ENCODE assay signal across 8 cellular contexts in the genomic region with DNA sequence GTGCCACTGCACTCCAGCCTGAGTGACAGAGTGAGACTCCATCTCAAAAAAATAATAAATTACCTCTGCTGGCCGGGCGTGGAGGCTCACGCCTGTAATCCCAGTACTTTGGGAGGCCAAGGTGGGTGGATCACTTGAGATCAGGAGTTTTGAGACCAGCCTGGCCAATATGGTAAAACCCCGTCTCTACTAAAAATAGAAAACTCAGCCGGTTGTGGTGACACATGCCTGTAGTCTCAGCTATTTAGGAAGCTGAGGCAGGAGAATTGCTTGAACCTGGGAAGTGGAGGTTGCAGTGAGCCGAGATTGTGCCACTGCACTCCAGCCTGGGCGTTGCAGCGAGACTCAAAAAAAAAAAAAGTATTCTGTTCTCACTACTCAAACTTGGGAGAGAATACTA. TPM values are rescaled to one million over a fixed set of nuclear protein-coding genes. Genes with fewer than 3 reads are reported as not detected.
DNase-seq lines count a peak whose midpoint lies in the region; ATAC-seq lines count a peak whose summit lies in the region.
"Not testable (repeated sequence)": the region's sequence is repeated elsewhere in the genome, so short reads cannot be mapped to it uniquely, and the experiment has no call there.

No MANE protein-coding gene starts in this region.

- not testable (repeated sequence) for H3K9me3 Mint-ChIP-seq in activated CD4-positive, alpha-beta memory T cell treated with anti-CD3 and anti-CD28 coated beads, Interleukin-2, amount 10 ng/mL, durations not matched to agents 7 days and 5 days; activated naive CD4-positive, alpha-beta T cell treated with anti-CD3 and anti-CD28 coated beads, Interleukin-2, amount 50 U/mL, for 24 hours; natural killer cell treated with Interleukin-12 subunit alpha and Interleukin-12 subunit beta and Interleukin-15 and Interleukin-18, amount 100 ng/mL, for 72 hours; stimulated activated naive CD8-positive, alpha-beta T cell treated with anti-CD3 and anti-CD28 coated beads, Interleukin-15, Interleukin-2, amounts not matched to agents 100 ng/mL and 50 ng/mL, for 24 hours

- H3K79me2 ChIP-seq in GM23248 (ENCODE audit: insufficient read depth) = not testable (repeated sequence)

- peaks cover 26% of the 10 kb centered on the region for H3K36me3 Mint-ChIP-seq in activated CD4-positive, alpha-beta memory T cell treated with anti-CD3 and anti-CD28 coated beads, Interleukin-2, amount 10 ng/mL, durations not matched to agents 7 days and 5 days (ENCODE audit: low read depth)
- H3K36me3 Mint-ChIP-seq in activated naive CD4-positive, alpha-beta T cell treated with anti-CD3 and anti-CD28 coated beads, Interleukin-2, amount 50 U/mL, for 24 hours = not testable (repeated sequence)
- H3K36me3 Mint-ChIP-seq in natural killer cell treated with Interleukin-12 subunit alpha and Interleukin-12 subunit beta and Interleukin-15 and Interleukin-18, amount 100 ng/mL, for 72 hours = peaks cover 14% of the 10 kb centered on the region
- H3K36me3 Mint-ChIP-seq in stimulated activated naive CD8-positive, alpha-beta T cell treated with anti-CD3 and anti-CD28 coated beads, Interleukin-15, Interleukin-2, amounts not matched to agents 100 ng/mL and 50 ng/mL, for 24 hours (ENCODE audit: low read depth) = peaks cover 31% of the 10 kb centered on the region

- not testable (repeated sequence) for H3K9ac ChIP-seq in GM23248; SK-N-MC (ENCODE audit: insufficient read length)

- peaks cover 16% of the 10 kb centered on the region for H3K4me1 Mint-ChIP-seq in activated CD4-positive, alpha-beta memory T cell treated with anti-CD3 and anti-CD28 coated beads, Interleukin-2, amount 10 ng/mL, durations not matched to agents 7 days and 5 days
- H3K4me1 Mint-ChIP-seq in activated naive CD4-positive, alpha-beta T cell treated with anti-CD3 and anti-CD28 coated beads, Interleukin-2, amount 50 U/mL, for 24 hours = peaks cover 12% of the 10 kb centered on the region
- not testable (repeated sequence) for H3K4me1 Mint-ChIP-seq in natural killer cell treated with Interleukin-12 subunit alpha and Interleukin-12 subunit beta and Interleukin-15 and Interleukin-18, amount 100 ng/mL, for 72 hours (ENCODE audit: low read depth in 2 of 2)
- peaks cover 33% of the 10 kb centered on the region for H3K4me1 Mint-ChIP-seq in stimulated activated naive CD8-positive, alpha-beta T cell treated with anti-CD3 and anti-CD28 coated beads, Interleukin-15, Interleukin-2, amounts not matched to agents 100 ng/mL and 50 ng/mL, for 24 hours (ENCODE audit: low read depth)

- DNase-seq in ELR (ENCODE audit: low read depth) = peak; percentile 20
- DNase-seq in GM23248; SK-N-MC (ENCODE audit: low read depth, low spot score); activated CD4-positive, alpha-beta memory T cell treated with anti-CD3 and anti-CD28 coated beads, Interleukin-2, amount 10 ng/mL, durations not matched to agents 7 days and 5 days; natural killer cell treated with Interleukin-12 subunit alpha and Interleukin-12 subunit beta and Interleukin-15 and Interleukin-18, amount 100 ng/mL, for 72 hours (ENCODE audit: low spot score): not testable (repeated sequence)

- in situ Hi-C loops in GM23248 (cut with MboI) = loop anchor here (25.0 kb wide), 1 partner anchor 157 kb away; no protein-coding TSS in a partner anchor

- not testable (repeated sequence) for H4K20me1 ChIP-seq in GM23248 (ENCODE audit: insufficient read depth)

- H3K27me3 ChIP-seq in GM23248 (replicated peaks; ENCODE audit: insufficient read depth) = not testable (repeated sequence)

- not testable (repeated sequence) for H3K9me3 ChIP-seq in GM23248 (ENCODE audit: low read depth); SK-N-MC (ENCODE audit: low read depth, low read length)

- H3K27ac ChIP-seq in GM23248 (peak overlapping the region; percentile 27), SK-N-MC (0 out of 2 replicates have a peak overlapping the region, but pooled peaks have one; percentile 42)

- 50 to 52% methylated on average over 8 of the region's 8 CpGs for WGBS in GM23248 (ENCODE audit: low coverage in 1 of 2, low lambda C conversion rate in 2 of 2, missing lambda C conversion rate in 2 of 2), 2 experiments

- not testable (repeated sequence) for H2AFZ ChIP-seq in GM23248

- H3K36me3 ChIP-seq in GM23248 (ENCODE audit: low read depth) (peaks cover 26% of the 10 kb centered on the region; the same call in 1 of the 2 replicates), SK-N-MC (ENCODE audit: insufficient read depth, low read length) (peaks cover 29% of the 10 kb centered on the region)

- peak overlapping the region; percentile 48 for H3K27ac Mint-ChIP-seq in activated CD4-positive, alpha-beta memory T cell treated with anti-CD3 and anti-CD28 coated beads, Interleukin-2, amount 10 ng/mL, durations not matched to agents 7 days and 5 days
- H3K27ac Mint-ChIP-seq in activated naive CD4-positive, alpha-beta T cell treated with anti-CD3 and anti-CD28 coated beads, Interleukin-2, amount 50 U/mL, for 24 hours = peak overlapping the region; percentile 92
- peak overlapping the region; percentile 27 to 55 for H3K27ac Mint-ChIP-seq in natural killer cell treated with Interleukin-12 subunit alpha and Interleukin-12 subunit beta and Interleukin-15 and Interleukin-18, amount 100 ng/mL, for 72 hours
- peak overlapping the region; percentile 89 for H3K27ac Mint-ChIP-seq in stimulated activated naive CD8-positive, alpha-beta T cell treated with anti-CD3 and anti-CD28 coated beads, Interleukin-15, Interleukin-2, amounts not matched to agents 100 ng/mL and 50 ng/mL, for 24 hours

- POLR2A ChIA-PET in activated CD4-positive, alpha-beta memory T cell treated with anti-CD3 and anti-CD28 coated beads, Interleukin-2, amount 10 ng/mL, durations not matched to agents 7 days and 5 days (lab: Charles Lee) = interaction anchor here (0.6 to 1.5 kb wide), 2 partner anchors 14 to 26 kb away, joined by 3 read pairs; no protein-coding TSS in a partner anchor

- H3K4me1 ChIP-seq in GM23248 (ENCODE audit: insufficient read depth) = not testable (repeated sequence)

- H3F3A ChIP-seq in GM23248 (ENCODE audit: insufficient read depth) = peaks cover 16% of the 10 kb centered on the region

- ATAC-seq in HG03442 (IDR thresholded peaks at IDR 0.05; ENCODE audit: unreplicated experiment) = peak; percentile 26
- ATAC-seq in natural killer cell treated with Interleukin-12 subunit alpha and Interleukin-12 subunit beta and Interleukin-15 and Interleukin-18, amount 100 ng/mL, for 72 hours = not testable (repeated sequence)

- not testable (repeated sequence) for H3K27me3 Mint-ChIP-seq in activated CD4-positive, alpha-beta memory T cell treated with anti-CD3 and anti-CD28 coated beads, Interleukin-2, amount 10 ng/mL, durations not matched to agents 7 days and 5 days; activated naive CD4-positive, alpha-beta T cell treated with anti-CD3 and anti-CD28 coated beads, Interleukin-2, amount 50 U/mL, for 24 hours; natural killer cell treated with Interleukin-12 subunit alpha and Interleukin-12 subunit beta and Interleukin-15 and Interleukin-18, amount 100 ng/mL, for 72 hours; stimulated activated naive CD8-positive, alpha-beta T cell treated with anti-CD3 and anti-CD28 coated beads, Interleukin-15, Interleukin-2, amounts not matched to agents 100 ng/mL and 50 ng/mL, for 24 hours

- CTCF ChIA-PET in activated CD4-positive, alpha-beta memory T cell treated with anti-CD3 and anti-CD28 coated beads, Interleukin-2, amount 10 ng/mL, durations not matched to agents 7 days and 5 days (lab: Charles Lee) = interaction anchor here (1.1 to 1.2 kb wide), 2 partner anchors 108 to 162 kb away, joined by 3 read pairs; no protein-coding TSS in a partner anchor

- not testable (repeated sequence) for H3K4me2 ChIP-seq in GM23248 (ENCODE audit: unreplicated experiment)

- H3K4me3 Mint-ChIP-seq in activated CD4-positive, alpha-beta memory T cell treated with anti-CD3 and anti-CD28 coated beads, Interleukin-2, amount 10 ng/mL, durations not matched to agents 7 days and 5 days; stimulated activated naive CD8-positive, alpha-beta T cell treated with anti-CD3 and anti-CD28 coated beads, Interleukin-15, Interleukin-2, amounts not matched to agents 100 ng/mL and 50 ng/mL, for 24 hours: not testable (repeated sequence)
- peak overlapping the region; percentile 40 for H3K4me3 Mint-ChIP-seq in activated naive CD4-positive, alpha-beta T cell treated with anti-CD3 and anti-CD28 coated beads, Interleukin-2, amount 50 U/mL, for 24 hours
- peak overlapping the region; percentile 42 for H3K4me3 Mint-ChIP-seq in natural killer cell treated with Interleukin-12 subunit alpha and Interleukin-12 subunit beta and Interleukin-15 and Interleukin-18, amount 100 ng/mL, for 72 hours

- not testable (repeated sequence) for H3K4me3 ChIP-seq in GM23248, SK-N-MC

- not testable (repeated sequence) for H3K9me2 ChIP-seq in GM23248 (ENCODE audit: insufficient read depth)

RNA-seq across cellular contexts. Expression of gene EIF2S3, which starts 25.5 kb away (rescaled TPM):
- total RNA-seq in GM23248 (2014; rRNA removed; shearing (Covaris generic)) = 163 and 190 TPM in 2 replicates
- 57.2 and 57.9 TPM in 2 replicates for polyA plus RNA-seq in GM23248 (2016; fragmentation: Nextera tagmentation; extraction: Ambion mirVana)
- total RNA-seq in activated CD4-positive, alpha-beta memory T cell treated with anti-CD3 and anti-CD28 coated beads, Interleukin-2, amount 10 ng/mL, durations not matched to agents 7 days and 5 days = 100 to 1,000 TPM; 172 to 179 TPM
- 100 to 1,000 TPM; 174 to 194 TPM for total RNA-seq in natural killer cell treated with Interleukin-12 subunit alpha and Interleukin-12 subunit beta and Interleukin-15 and Interleukin-18, amount 100 ng/mL, for 72 hours

RNA-seq across cellular contexts. Expression of gene KLHL15, which starts 53.3 kb away (rescaled TPM):
- total RNA-seq in GM23248 (2014; rRNA removed; shearing (Covaris generic)) = 8.1 and 8.2 TPM in 2 replicates
- 2.9 and 3.4 TPM in 2 replicates for polyA plus RNA-seq in GM23248 (2016; fragmentation: Nextera tagmentation; extraction: Ambion mirVana)
- 1 to 10 TPM; 9.3 TPM for total RNA-seq in activated CD4-positive, alpha-beta memory T cell treated with anti-CD3 and anti-CD28 coated beads, Interleukin-2, amount 10 ng/mL, durations not matched to agents 7 days and 5 days
- 10 to 100 TPM in 1 of 2 donors, 1 to 10 TPM in 1; 9.3 to 11.2 TPM for total RNA-seq in natural killer cell treated with Interleukin-12 subunit alpha and Interleukin-12 subunit beta and Interleukin-15 and Interleukin-18, amount 100 ng/mL, for 72 hours

Comparison
In these comparisons a context has a peak if more than half of its experiments do, and no peak if none do; other contexts are left out.
1. H3K27ac Mint-ChIP-seq: peak in every context shown above with its lines; median percentile 92 in activated naive CD4-positive, alpha-beta T cell treated with anti-CD3 and anti-CD28 coated beads, Interleukin-2, amount 50 U/mL, for 24 hours; 89 in stimulated activated naive CD8-positive, alpha-beta T cell treated with anti-CD3 and anti-CD28 coated beads, Interleukin-15, Interleukin-2, amounts not matched to agents 100 ng/mL and 50 ng/mL, for 24 hours; 48 in activated CD4-positive, alpha-beta memory T cell treated with anti-CD3 and anti-CD28 coated beads, Interleukin-2, amount 10 ng/mL, durations not matched to agents 7 days and 5 days; 41 in natural killer cell treated with Interleukin-12 subunit alpha and Interleukin-12 subunit beta and Interleukin-15 and Interleukin-18, amount 100 ng/mL, for 72 hours.